1 cellular context compared by ENCODE assay signal in the genomic region with DNA sequence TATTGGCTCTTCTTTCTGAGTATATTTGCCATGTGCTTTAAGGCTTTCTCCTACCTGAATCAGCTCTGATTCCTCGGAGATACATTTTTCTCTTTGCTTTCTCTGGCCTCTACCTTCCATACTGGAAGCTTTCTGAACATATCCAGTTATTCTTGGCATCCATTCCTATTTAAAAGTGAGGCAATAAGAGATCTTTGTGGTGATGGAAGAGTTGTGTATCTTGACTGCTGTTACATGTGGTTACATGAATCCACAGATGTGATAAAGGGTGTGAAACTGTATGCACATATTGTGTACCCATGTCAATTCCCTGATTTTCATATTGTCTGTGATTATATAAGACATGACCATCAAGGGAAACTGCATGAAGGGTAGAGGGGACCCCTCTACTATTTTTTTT.
TF ChIP-seq lines count a peak whose summit lies in the region.

No MANE protein-coding gene starts in this region.

TF ChIP-seq in endothelial cell of umbilical vein, 7 proteins besides CTCF, POLR2A, EP300 and RAD21:
- TF ChIP-seq EZH2 (IDR thresholded peaks at IDR 0.05; ENCODE audit: borderline replicate concordance, low read depth, low read length, severe bottlenecking) (no peak), FOS (IDR thresholded peaks at IDR 0.05; ENCODE audit: borderline replicate concordance, insufficient read depth, low read length) (no peak), MYC (IDR thresholded peaks at IDR 0.05; ENCODE audit: low read depth, low read length) (no peak), GATA2 (IDR thresholded peaks at IDR 0.05; ENCODE audit: insufficient read depth, insufficient read length, low read depth, low read length) (no peak)
- TF ChIP-seq, protein P1, sequence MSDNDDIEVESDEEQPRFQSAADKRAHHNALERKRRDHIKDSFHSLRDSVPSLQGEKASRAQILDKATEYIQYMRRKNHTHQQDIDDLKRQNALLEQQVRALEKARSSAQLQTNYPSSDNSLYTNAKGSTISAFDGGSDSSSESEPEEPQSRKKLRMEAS (IDR thresholded peaks at IDR 0.05; ENCODE audit: insufficient read depth, insufficient read length), result no peak
